ENCODE assay signal across 9 cellular contexts in genomic region chr7:89002942-89003618, GRCh38.
DNase-seq lines count a peak whose midpoint lies in the region; ATAC-seq and TF ChIP-seq lines count a peak whose summit lies in the region.
"Had no signal": no experiment of that assay in that cellular context is flagged by ENCODE, and none has a peak within 500 bp of the region (broad histone marks: within the 10 kb centered on the region; RNA-seq: fewer than 3 reads in every experiment).

No MANE protein-coding gene starts in this region.

- no peak for TF ChIP-seq POLR2A in esophagus muscularis mucosa (IDR thresholded peaks at IDR 0.05; ENCODE audit: low read depth)

- ATAC-seq in GM19467 (IDR thresholded peaks at IDR 0.05; ENCODE audit: unreplicated experiment) (peak; percentile 82), HG03469 (IDR thresholded peaks at IDR 0.05; ENCODE audit: unreplicated experiment) (peak; percentile 76)

- H3K4me3 ChIP-seq in esophagus muscularis mucosa = peak overlapping the region in 3 of 4 donors; percentile 3 to 41 (median 24)

- H3K4me1 Mint-ChIP-seq in Calu3 (ENCODE audit: low read depth, unreplicated experiment) = peaks cover 12% of the 10 kb centered on the region
- no peaks in the 10 kb centered on the region for H3K4me1 Mint-ChIP-seq in MCF 10A (ENCODE audit: insufficient read depth, unreplicated experiment)

- no peak for TF ChIP-seq EP300 in esophagus muscularis mucosa (IDR thresholded peaks at IDR 0.05)

- intact Hi-C loops in Calu3 (cut with micrococcal nuclease; ENCODE audit: unreplicated experiment) (no loop called here), esophagus muscularis mucosa (cut with DNase I) (no loop called here), MCF 10A (cut with micrococcal nuclease) (no loop called here)

- no peaks in the 10 kb centered on the region for H3K27me3 ChIP-seq in esophagus muscularis mucosa

- H3K4me3 Mint-ChIP-seq in Calu3 (ENCODE audit: low read depth, unreplicated experiment) = peak overlapping the region; percentile 49
- no peak overlapping the region for H3K4me3 Mint-ChIP-seq in MCF 10A (ENCODE audit: unreplicated experiment)

- H3K27me3 Mint-ChIP-seq in Calu3 (ENCODE audit: unreplicated experiment) = no peaks in the 10 kb centered on the region
- H3K27me3 Mint-ChIP-seq in MCF 10A (ENCODE audit: insufficient read depth, unreplicated experiment) = peaks cover 4% of the 10 kb centered on the region
- H3K27me3 Mint-ChIP-seq: brain had no signal

- 35% methylated on average over 2 of the region's 2 CpGs for WGBS in esophagus muscularis mucosa

- BruUV-seq in Calu3 (replicated peaks; lab: Mats Ljungman, UMichigan) = no TSS peak
- no TSS peak for BruUV-seq in MCF 10A (replicated peaks; lab: Mats Ljungman, UMichigan)

- H3K9me3 ChIP-seq in esophagus muscularis mucosa = no peaks in the 10 kb centered on the region

- TF ChIP-seq CTCF in Calu3 (IDR thresholded peaks at IDR 0.05; ENCODE audit: unreplicated experiment) (no peak), esophagus muscularis mucosa (IDR thresholded peaks at IDR 0.05) (no peak), MCF 10A (IDR thresholded peaks at IDR 0.05; ENCODE audit: unreplicated experiment) (no peak)

- DNase-seq in Calu3 (no peak), esophagus muscularis mucosa (ENCODE audit: extremely low spot score) (no peak), NCI-H446 (lab: John Stamatoyannopoulos, UW) (no peak), MCF 10A (ENCODE audit: unreplicated experiment) (no peak), NCI-H1417 treated with DMSO at 0.1 percent for 48 hours (lab: John Stamatoyannopoulos, UW) (no peak)
- no peak for DNase-seq in stimulated activated CD4-positive, alpha-beta T cell treated with anti-CD3 and anti-CD28 coated beads, Interleukin-4, amount 100 ng/mL, for 24 hours

- H3K4me1 ChIP-seq in esophagus muscularis mucosa = no peaks in the 10 kb centered on the region

- POLR2A ChIA-PET in MCF 10A (lab: Yijun Ruan, JAX) = no interaction called here

- H3K9me3 Mint-ChIP-seq in Calu3 (ENCODE audit: low read depth, unreplicated experiment) (no peaks in the 10 kb centered on the region), MCF 10A (ENCODE audit: unreplicated experiment) (no peaks in the 10 kb centered on the region)
- H3K9me3 Mint-ChIP-seq: brain had no signal

- H3K36me3 Mint-ChIP-seq in Calu3 (ENCODE audit: insufficient read depth, unreplicated experiment) (no peaks in the 10 kb centered on the region), MCF 10A (ENCODE audit: insufficient read depth, unreplicated experiment) (no peaks in the 10 kb centered on the region)
- H3K36me3 Mint-ChIP-seq: brain had no signal

- CTCF ChIA-PET in Calu3 (lab: Charles Lee) (interaction anchor here (0.6 kb wide), 1 partner anchor 639 kb away, joined by 3 read pairs; no protein-coding TSS in a partner anchor), MCF 10A (lab: Yijun Ruan, JAX) (interaction anchor here (0.6 kb wide), 1 partner anchor 1770 kb away, joined by 4 read pairs; no protein-coding TSS in a partner anchor)

- H3K27ac ChIP-seq in esophagus muscularis mucosa (replicated peaks in 1 of 4) = no peak overlapping the region

- peak overlapping the region; percentile 53 for H3K27ac Mint-ChIP-seq in Calu3 (ENCODE audit: unreplicated experiment)
- H3K27ac Mint-ChIP-seq in MCF 10A (ENCODE audit: low read depth, unreplicated experiment) = no peak overlapping the region
- H3K27ac Mint-ChIP-seq: brain had no signal

- H3K36me3 ChIP-seq in esophagus muscularis mucosa = no peaks in the 10 kb centered on the region
